8 cellular contexts compared by ENCODE assay signal in genomic region chr12:113221997-113222729, GRCh38. TPM values are rescaled to one million over a fixed set of nuclear protein-coding genes. Genes with fewer than 3 reads are reported as not detected.
DNase-seq lines count a peak whose midpoint lies in the region; ATAC-seq and TF ChIP-seq lines count a peak whose summit lies in the region.

No MANE protein-coding gene starts in this region.

- WGBS in ectodermal cell, 2 experiments, result 37 to 39% methylated on average over 12 of the region's 12 CpGs

- peak; percentile 0 for ATAC-seq in GM18511 (IDR thresholded peaks at IDR 0.05; ENCODE audit: unreplicated experiment)
- no peak for ATAC-seq in HG03108 (IDR thresholded peaks at IDR 0.05; ENCODE audit: unreplicated experiment)

- H3K4me1 Mint-ChIP-seq in neural progenitor cell, result peaks cover 25% of the 10 kb centered on the region

- peaks cover 0 to 16% (median 8%) of the 10 kb centered on the region in 4 donors for H3K4me1 ChIP-seq in Peyer's patch
- peaks cover 6% of the 10 kb centered on the region for H3K4me1 ChIP-seq in ectodermal cell (ENCODE audit: control insufficient read depth, insufficient read depth, low read length)
- H3K4me1 ChIP-seq in neural progenitor cell, result no peaks in the 10 kb centered on the region

- H2AFZ ChIP-seq in neural progenitor cell (replicated peaks), result peak overlapping the region; percentile 74

- peaks cover 6% of the 10 kb centered on the region for H3K79me2 ChIP-seq in neural progenitor cell (ENCODE audit: low read depth)

- DNase-seq in Peyer's patch (no peak), neural progenitor cell (ENCODE audit: low spot score) (no peak), retina (no peak), LoVo (ENCODE audit: low spot score) (no peak), GM19240 (ENCODE audit: insufficient read length, low spot score) (no peak)

- no peaks in the 10 kb centered on the region for H3K9me3 Mint-ChIP-seq in neural progenitor cell

- peak overlapping the region; percentile 91 for H3K4me3 Mint-ChIP-seq in neural progenitor cell

- no peaks in the 10 kb centered on the region for H4K20me1 ChIP-seq in neural progenitor cell (ENCODE audit: low read depth)

- H3K27me3 ChIP-seq in Peyer's patch (no peaks in the 10 kb centered on the region), ectodermal cell (ENCODE audit: control insufficient read depth, insufficient read depth, low read length, poor library complexity, severe bottlenecking) (no peaks in the 10 kb centered on the region), neural progenitor cell (no peaks in the 10 kb centered on the region)

- peaks cover 9% of the 10 kb centered on the region for H3F3A ChIP-seq in neural progenitor cell (ENCODE audit: low read depth)

- H3K27ac ChIP-seq in Peyer's patch (peak overlapping the region; percentile 91 to 98 (median 96)), ectodermal cell (ENCODE audit: insufficient read depth, low read depth, low read length, poor library complexity, severe bottlenecking) (peak overlapping the region; percentile 67), neural progenitor cell (no peak overlapping the region)

- H3K4me3 ChIP-seq in Peyer's patch (peak overlapping the region; percentile 70 to 97 (median 83)), ectodermal cell (ENCODE audit: insufficient read depth, low read depth, low read length) (peak overlapping the region; percentile 69), neural progenitor cell (peak overlapping the region; percentile 78)

- no peaks in the 10 kb centered on the region for H3K36me3 Mint-ChIP-seq in neural progenitor cell

- no peak for TF ChIP-seq POLR2A in Peyer's patch (IDR thresholded peaks at IDR 0.05)

- peak overlapping the region; percentile 40 for H3K9ac ChIP-seq in neural progenitor cell

- peak overlapping the region; percentile 92 for H3K4me2 ChIP-seq in neural progenitor cell

- TF ChIP-seq CTCF in Peyer's patch (IDR thresholded peaks at IDR 0.05) (peak in 1 of 6 experiments; percentile 15), neural progenitor cell (IDR thresholded peaks at IDR 0.05) (no peak)

- H3K9me3 ChIP-seq in Peyer's patch (no peaks in the 10 kb centered on the region), ectodermal cell (ENCODE audit: control insufficient read depth, low read length) (no peaks in the 10 kb centered on the region), neural progenitor cell (ENCODE audit: low read depth) (no peaks in the 10 kb centered on the region)

- H3K27me3 Mint-ChIP-seq in neural progenitor cell (ENCODE audit: insufficient read depth, low read depth), result no peaks in the 10 kb centered on the region

- H3K36me3 ChIP-seq in Peyer's patch, result peaks cover 0 to 7% (median 0%) of the 10 kb centered on the region in 3 donors
- H3K36me3 ChIP-seq in ectodermal cell (ENCODE audit: control insufficient read depth, insufficient read depth, low read length), result no peaks in the 10 kb centered on the region
- H3K36me3 ChIP-seq in neural progenitor cell, result no peaks in the 10 kb centered on the region

- H3K27ac Mint-ChIP-seq in neural progenitor cell, result no peak overlapping the region

RNA-seq across cellular contexts. Expression of gene TPCN1, which starts 0.9 kb away (rescaled TPM):
- total RNA-seq in Peyer's patch, result 100 to 1,000 TPM in 3 of 4 donors, 10 to 100 TPM in 1; 66.7 to 199 (median 112) TPM
- polyA plus RNA-seq in ectodermal cell (2013, experiment 1 of 4), result 15.9 TPM
- 17.0 TPM for polyA plus RNA-seq in ectodermal cell (2013, experiment 2 of 4)
- polyA plus RNA-seq in ectodermal cell (2013, experiment 3 of 4), result 15.6 TPM
- 15.8 TPM for polyA plus RNA-seq in ectodermal cell (2013, experiment 4 of 4)
- total RNA-seq in neural progenitor cell (ENCODE audit: low replicate concordance), result 12.2 and 19.1 TPM in 2 replicates

RNA-seq across cellular contexts. Expression of gene RITA1, which starts 36.6 kb away (rescaled TPM):
- total RNA-seq in Peyer's patch (10 to 100 TPM in 3 of 4 donors, 1 to 10 TPM in 1; 5.0 to 36.6 (median 33.4) TPM), neural progenitor cell (ENCODE audit: low replicate concordance) (13.7 and 22.5 TPM in 2 replicates)
- polyA plus RNA-seq in ectodermal cell (2013, experiment 1 of 4), result 24.4 TPM
- 20.9 TPM for polyA plus RNA-seq in ectodermal cell (2013, experiment 2 of 4)
- polyA plus RNA-seq in ectodermal cell (2013, experiment 3 of 4), result 19.5 TPM
- polyA plus RNA-seq in ectodermal cell (2013, experiment 4 of 4), result 22.5 TPM

RNA-seq across cellular contexts. Expression of gene DDX54, which starts 36.9 kb away (rescaled TPM):
- 100 to 1,000 TPM in 1 of 4 donors, 10 to 100 TPM in 3; 62.0 to 126 (median 66.5) TPM for total RNA-seq in Peyer's patch
- 62.7 TPM for polyA plus RNA-seq in ectodermal cell (2013, experiment 1 of 4)
- polyA plus RNA-seq in ectodermal cell (2013, experiment 2 of 4), result 73.1 TPM
- 39.9 TPM for polyA plus RNA-seq in ectodermal cell (2013, experiment 3 of 4)
- polyA plus RNA-seq in ectodermal cell (2013, experiment 4 of 4), result 37.2 TPM
- 36.9 and 72.9 TPM in 2 replicates for total RNA-seq in neural progenitor cell (ENCODE audit: low replicate concordance)
